ENCODE assay signal across 1 cellular context in the genomic region with DNA sequence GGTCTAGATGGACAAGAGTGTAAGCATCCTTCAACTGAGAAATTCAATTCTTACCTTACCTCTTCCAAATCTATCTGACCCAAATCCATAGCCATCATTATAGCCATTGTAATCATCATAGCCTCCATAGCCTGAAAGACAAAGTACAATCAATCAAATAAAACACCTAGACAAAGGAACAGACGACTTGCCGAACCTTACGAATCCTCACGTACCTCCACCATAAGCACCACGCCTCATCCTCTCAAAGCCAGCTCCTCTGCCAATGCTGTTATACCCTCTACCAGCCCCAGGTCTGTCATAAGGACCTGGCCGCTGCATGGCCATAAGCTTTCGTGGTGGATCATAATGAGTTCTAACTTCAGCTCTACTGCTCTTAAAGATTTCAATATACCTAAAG.
TF ChIP-seq lines count a peak whose summit lies in the region.

No MANE protein-coding gene starts in this region.

TF ChIP-seq in IMR-90, 13 proteins besides CTCF, POLR2A, EP300 and RAD21:
- no peak for TF ChIP-seq RCOR1 (IDR thresholded peaks at IDR 0.05; ENCODE audit: insufficient replicate concordance, low read length)
- TF ChIP-seq RFX5 (IDR thresholded peaks at IDR 0.05; ENCODE audit: low read depth, low read length) = no peak
- no peak for TF ChIP-seq CHD1 (IDR thresholded peaks at IDR 0.05; ENCODE audit: low read depth, low read length)
- TF ChIP-seq FOS (IDR thresholded peaks at IDR 0.05; ENCODE audit: low read depth, low read length) = no peak
- TF ChIP-seq CEBPB (IDR thresholded peaks at IDR 0.05; ENCODE audit: low read depth, low read length) = no peak
- no peak for TF ChIP-seq BHLHE40 (IDR thresholded peaks at IDR 0.05; ENCODE audit: low read depth, low read length)
- TF ChIP-seq, protein P1, sequence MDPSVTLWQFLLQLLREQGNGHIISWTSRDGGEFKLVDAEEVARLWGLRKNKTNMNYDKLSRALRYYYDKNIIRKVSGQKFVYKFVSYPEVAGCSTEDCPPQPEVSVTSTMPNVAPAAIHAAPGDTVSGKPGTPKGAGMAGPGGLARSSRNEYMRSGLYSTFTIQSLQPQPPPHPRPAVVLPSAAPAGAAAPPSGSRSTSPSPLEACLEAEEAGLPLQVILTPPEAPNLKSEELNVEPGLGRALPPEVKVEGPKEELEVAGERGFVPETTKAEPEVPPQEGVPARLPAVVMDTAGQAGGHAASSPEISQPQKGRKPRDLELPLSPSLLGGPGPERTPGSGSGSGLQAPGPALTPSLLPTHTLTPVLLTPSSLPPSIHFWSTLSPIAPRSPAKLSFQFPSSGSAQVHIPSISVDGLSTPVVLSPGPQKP (IDR thresholded peaks at IDR 0.05; ENCODE audit: borderline replicate concordance, low read depth, low read length) = no peak
- TF ChIP-seq NFE2L2 (IDR thresholded peaks at IDR 0.05; ENCODE audit: low read depth, low read length) = no peak
- no peak for TF ChIP-seq MAFK (IDR thresholded peaks at IDR 0.05; ENCODE audit: low read depth, low read length)
